9 cellular contexts compared by ENCODE assay signal in the genomic region with DNA sequence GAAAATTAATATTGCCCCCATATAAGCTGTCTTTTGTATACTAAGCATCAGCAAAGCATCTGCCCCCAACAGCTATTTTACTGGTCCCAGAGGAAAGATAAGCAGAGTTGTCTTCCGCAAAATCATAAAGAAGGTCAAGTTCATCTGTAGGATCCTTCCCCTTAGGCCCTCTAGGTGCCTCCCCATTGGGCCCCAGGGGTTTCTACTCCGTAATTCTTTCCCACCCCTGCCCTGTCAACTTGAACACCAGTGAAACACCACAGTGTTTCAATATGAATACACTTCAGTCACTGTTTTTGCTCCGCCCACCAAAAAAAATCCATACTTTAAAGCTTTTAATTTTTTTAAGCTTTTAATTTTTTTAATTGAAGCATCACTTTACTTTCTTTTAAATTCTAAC.
DNase-seq lines count a peak whose midpoint lies in the region; ATAC-seq lines count a peak whose summit lies in the region.
"Had no signal": no experiment of that assay in that cellular context is flagged by ENCODE, and none has a peak within 500 bp of the region (broad histone marks: within the 10 kb centered on the region; RNA-seq: fewer than 3 reads in every experiment).

No MANE protein-coding gene starts in this region.

- H3K4me1 Mint-ChIP-seq in activated naive CD8-positive, alpha-beta T cell (ENCODE audit: low read depth), result peaks cover 40% of the 10 kb centered on the region

- intact Hi-C loops in posterior vena cava (cut with DNase I), result no loop called here

- H3K27ac Mint-ChIP-seq in activated naive CD8-positive, alpha-beta T cell, result peak overlapping the region; percentile 72

- no peak overlapping the region for H3K4me3 Mint-ChIP-seq in activated naive CD8-positive, alpha-beta T cell

- DNase-seq in posterior vena cava (ENCODE audit: low spot score) (no peak), NCI-H774 (lab: John Stamatoyannopoulos, UW) (no peak), T1000 (lab: John Stamatoyannopoulos, UW) (no peak), AG20443 (ENCODE audit: low spot score) (no peak)
- DNase-seq: hippocampal formation had no signal

- peak; percentile 70 for ATAC-seq in GM18499 (IDR thresholded peaks at IDR 0.05; ENCODE audit: insufficient read depth, unreplicated experiment)
- ATAC-seq in GM19395 (IDR thresholded peaks at IDR 0.05; ENCODE audit: unreplicated experiment), result peak; percentile 97
- ATAC-seq in HG03045 (IDR thresholded peaks at IDR 0.05; ENCODE audit: unreplicated experiment), result peak; percentile 76

- peaks cover 7% of the 10 kb centered on the region for H3K36me3 Mint-ChIP-seq in activated naive CD8-positive, alpha-beta T cell

- H3K27me3 Mint-ChIP-seq in activated naive CD8-positive, alpha-beta T cell, result no peaks in the 10 kb centered on the region

- H3K9me3 Mint-ChIP-seq in activated naive CD8-positive, alpha-beta T cell (ENCODE audit: low read depth), result no peaks in the 10 kb centered on the region
